1 cellular context compared by ENCODE assay signal in genomic region chr5:16418471-16418922, GRCh38.
TF ChIP-seq lines count a peak whose summit lies in the region.

No MANE protein-coding gene starts in this region.

TF ChIP-seq in GM23338, 12 proteins besides CTCF, POLR2A, EP300 and RAD21 (continued from another document):
- TF ChIP-seq ZNF462 (CRISPR knock-in tag; IDR thresholded peaks at IDR 0.05) (no peak), STAT1 (IDR thresholded peaks at IDR 0.05; ENCODE audit: unreplicated experiment) (no peak), ETS1 (IDR thresholded peaks at IDR 0.05) (no peak), EZH2phosphoT487 (IDR thresholded peaks at IDR 0.05; ENCODE audit: unreplicated experiment) (no peak), CREB1 (CRISPR knock-in tag; IDR thresholded peaks at IDR 0.05; ENCODE audit: low read depth) (no peak), POLR2AphosphoS5 (IDR thresholded peaks at IDR 0.05; ENCODE audit: low read depth) (no peak), NANOG (IDR thresholded peaks at IDR 0.05; ENCODE audit: borderline replicate concordance) (no peak), ZNF114 (CRISPR knock-in tag; IDR thresholded peaks at IDR 0.05) (no peak)
TF ChIP-seq in GM23338: peak in this region for 0.
